23 cellular contexts compared by ENCODE assay signal in genomic region chr5:172599204-172599567, GRCh38.
"Had no signal": no experiment of that assay in that cellular context is flagged by ENCODE, and none has a peak within 500 bp of the region (broad histone marks: within the 10 kb centered on the region; RNA-seq: fewer than 3 reads in every experiment).

No MANE protein-coding gene starts in this region.

- H3K4me3 ChIP-seq: ascending aorta, body of pancreas, SK-N-MC had no signal

- H3K4me3 Mint-ChIP-seq: activated CD4-positive, alpha-beta memory T cell treated with anti-CD3 and anti-CD28 coated beads for 36 hours; activated CD4-positive, alpha-beta T cell treated with anti-CD3 and anti-CD28 coated beads, Interleukin-2, amount 10 ng/mL, durations not matched to agents 7 days and 5 days; activated naive CD8-positive, alpha-beta T cell treated with anti-CD3 and anti-CD28 coated beads, Interleukin-2, amount 50 U/mL, for 24 hours; activated T-cell treated with anti-CD3 and anti-CD28 coated beads, Interleukin-2, amount 50 U/mL, for 4 hours; T-cell had no signal

- H3K36me3 Mint-ChIP-seq: activated CD4-positive, alpha-beta memory T cell treated with anti-CD3 and anti-CD28 coated beads for 36 hours; activated naive CD4-positive, alpha-beta T cell treated with anti-CD3 and anti-CD28 coated beads, Interleukin-2, amount 50 U/mL, for 72 hours; T-cell had no signal

- H3K27me3 ChIP-seq: ascending aorta, body of pancreas had no signal

- H3K36me3 ChIP-seq: ascending aorta had no signal

- H3K27me3 Mint-ChIP-seq: activated CD4-positive, alpha-beta T cell treated with anti-CD3 and anti-CD28 coated beads, Interleukin-2, amount 10 ng/mL, durations not matched to agents 7 days and 5 days had no signal

- H3K9me3 ChIP-seq: ascending aorta, body of pancreas had no signal

- H3K4me1 ChIP-seq: body of pancreas had no signal

- DNase-seq: activated CD4-positive, alpha-beta memory T cell treated with anti-CD3 and anti-CD28 coated beads for 36 hours; activated CD4-positive, alpha-beta T cell treated with anti-CD3 and anti-CD28 coated beads, Interleukin-2, amount 10 ng/mL, durations not matched to agents 7 days and 5 days; activated CD4-positive, CD25-positive, alpha-beta regulatory T cell; activated CD8-positive, alpha-beta memory T cell treated with anti-CD3 and anti-CD28 coated beads for 24 hours; activated effector memory CD4-positive, alpha-beta T cell treated with anti-CD3 and anti-CD28 coated beads, Interleukin-2, amount 50 U/mL, for 16 hours; activated naive CD4-positive, alpha-beta T cell treated with Interleukin-2 at 50 U/mL for 16 hours; activated naive CD8-positive, alpha-beta T cell treated with anti-CD3 and anti-CD28 coated beads, Interleukin-2, amount 50 U/mL, for 24 hours; activated T-cell treated with anti-CD3 and anti-CD28 coated beads, Interleukin-2, amount 50 U/mL, for 4 hours; amniotic stem cell; body of pancreas; NCI-H1105 treated with DMSO at 0.1 percent for 48 hours; NCI-H1436 treated with DMSO at 0.1 percent for 48 hours; NCI-H187; NCI-H2081; NCI-H446; NCI-H524; NCI-H82; SIG-M5; T-cell had no signal

- H3K27ac ChIP-seq: ascending aorta, body of pancreas, SK-N-MC, VCaP had no signal

- ATAC-seq: activated naive CD4-positive, alpha-beta T cell treated with anti-CD3 and anti-CD28 coated beads, Interleukin-2, amount 50 U/mL, for 72 hours; activated naive CD8-positive, alpha-beta T cell treated with anti-CD3 and anti-CD28 coated beads, Interleukin-2, amount 50 U/mL, for 24 hours; activated T-cell treated with anti-CD3 and anti-CD28 coated beads, Interleukin-2, amount 50 U/mL, for 4 hours; body of pancreas; T-cell had no signal

- H3K27ac Mint-ChIP-seq: activated CD4-positive, alpha-beta memory T cell treated with anti-CD3 and anti-CD28 coated beads for 36 hours; activated CD4-positive, alpha-beta T cell treated with anti-CD3 and anti-CD28 coated beads, Interleukin-2, amount 10 ng/mL, durations not matched to agents 7 days and 5 days; activated naive CD4-positive, alpha-beta T cell treated with anti-CD3 and anti-CD28 coated beads, Interleukin-2, amount 50 U/mL, for 72 hours; activated naive CD8-positive, alpha-beta T cell treated with anti-CD3 and anti-CD28 coated beads, Interleukin-2, amount 50 U/mL, for 24 hours; T-cell had no signal

- H3K4me1 Mint-ChIP-seq: activated CD4-positive, alpha-beta T cell treated with anti-CD3 and anti-CD28 coated beads, Interleukin-2, amount 10 ng/mL, durations not matched to agents 7 days and 5 days; activated naive CD8-positive, alpha-beta T cell treated with anti-CD3 and anti-CD28 coated beads, Interleukin-2, amount 50 U/mL, for 24 hours; T-cell had no signal

- H3K9me3 Mint-ChIP-seq: activated CD4-positive, alpha-beta memory T cell treated with anti-CD3 and anti-CD28 coated beads for 36 hours; activated naive CD8-positive, alpha-beta T cell treated with anti-CD3 and anti-CD28 coated beads, Interleukin-2, amount 50 U/mL, for 24 hours; activated T-cell treated with anti-CD3 and anti-CD28 coated beads, Interleukin-2, amount 50 U/mL, for 4 hours; T-cell had no signal
